Comparison of ENCODE assay signal across 19 cellular contexts in genomic region chr2:10217499-10217861, GRCh38.
"Had no signal": no experiment of that assay in that cellular context is flagged by ENCODE, and none has a peak within 500 bp of the region (broad histone marks: within the 10 kb centered on the region; RNA-seq: fewer than 3 reads in every experiment).

No MANE protein-coding gene starts in this region.

- DNase-seq: activated CD4-positive, alpha-beta T cell treated with anti-CD3 and anti-CD28 coated beads for 1 hour; activated CD4-positive, alpha-beta T cell treated with anti-CD3 and anti-CD28 coated beads, Interleukin-2, amount 50 U/mL, for 1 hour; activated CD8-positive, alpha-beta T cell treated with anti-CD3 and anti-CD28 coated beads, Interleukin-2, amount 10 ng/mL, durations not matched to agents 7 days and 5 days; activated naive CD4-positive, alpha-beta T cell; activated T-cell treated with anti-CD3 and anti-CD28 coated beads, Interleukin-2, amount 50 U/mL, for 1 hour; anterior cingulate cortex; brain microvascular endothelial cell; caudate nucleus; effector memory CD4-positive, alpha-beta T cell; gastrocnemius medialis; head of caudate nucleus; occipital lobe; SJCRH30; stimulated activated CD4-positive, alpha-beta T cell treated with anti-CD3 and anti-CD28 coated beads, Interleukin-4, amount 100 ng/mL, for 4 hours; T-helper 9 cell; testis had no signal

- H3K4me3 ChIP-seq: gastrocnemius medialis, SJCRH30, testis had no signal

- H3K27ac ChIP-seq: brain microvascular endothelial cell, gastrocnemius medialis, SJCRH30, testis had no signal

- H3K4me1 ChIP-seq: gastrocnemius medialis, testis had no signal

- H3K36me3 ChIP-seq: brain microvascular endothelial cell, gastrocnemius medialis, SJCRH30 had no signal

- H3K36me3 Mint-ChIP-seq: memory B cell, type B pancreatic cell had no signal

- H3K27me3 ChIP-seq: brain microvascular endothelial cell, SJCRH30, testis had no signal

- H3K27ac Mint-ChIP-seq: activated CD8-positive, alpha-beta T cell treated with anti-CD3 and anti-CD28 coated beads, Interleukin-2, amount 10 ng/mL, durations not matched to agents 7 days and 5 days; activated T-helper 2 cell treated with anti-CD3 and anti-CD28 coated beads, Interferon-gamma antibody, Interleukin-2, Interleukin-4, amounts not matched to agents 10 μg/mL and 5 μg/mL and 100 μg/mL, durations not matched to agents 14 hours and 24 hours and 36 hours; memory B cell; type B pancreatic cell had no signal

- ATAC-seq: activated CD8-positive, alpha-beta T cell treated with anti-CD3 and anti-CD28 coated beads, Interleukin-2, amount 10 ng/mL, durations not matched to agents 7 days and 5 days; gastrocnemius medialis had no signal

- H3K9me3 Mint-ChIP-seq: activated T-helper 2 cell treated with anti-CD3 and anti-CD28 coated beads, Interferon-gamma antibody, Interleukin-2, Interleukin-4, amounts not matched to agents 10 μg/mL and 5 μg/mL and 100 μg/mL, durations not matched to agents 14 hours and 24 hours and 36 hours; memory B cell; type B pancreatic cell had no signal

- H3K9me3 ChIP-seq: gastrocnemius medialis, SJCRH30, testis had no signal

- H3K4me3 Mint-ChIP-seq: activated CD8-positive, alpha-beta T cell treated with anti-CD3 and anti-CD28 coated beads, Interleukin-2, amount 10 ng/mL, durations not matched to agents 7 days and 5 days; memory B cell; type B pancreatic cell had no signal
